15 cellular contexts compared by ENCODE assay signal in the genomic region with DNA sequence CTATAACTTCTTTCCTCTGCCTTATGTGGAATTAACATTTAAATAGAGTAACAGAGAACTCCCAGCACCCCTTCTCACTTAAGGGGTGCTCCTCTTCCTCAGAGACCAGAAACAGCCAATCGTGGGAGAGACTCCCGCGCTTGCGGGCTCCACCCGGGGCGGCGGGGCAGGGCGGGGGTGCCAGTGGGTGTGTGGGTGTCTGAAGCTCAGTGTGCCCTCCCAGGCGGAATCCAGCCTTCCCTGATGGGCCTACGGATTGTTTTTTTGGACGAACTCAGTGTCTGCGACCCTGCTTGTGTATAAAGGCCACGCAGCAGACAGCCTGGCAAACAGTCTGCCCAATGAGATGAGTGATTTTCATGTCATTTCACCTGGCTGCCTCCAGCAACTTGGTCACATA. TPM values are rescaled to one million over a fixed set of nuclear protein-coding genes. Genes with fewer than 3 reads are reported as not detected.
A peak's percentile ranks its signal among the peaks of the same experiment; 100 is the strongest.
DNase-seq lines count a peak whose midpoint lies in the region; ATAC-seq and TF ChIP-seq lines count a peak whose summit lies in the region.
"Had no signal": no experiment of that assay in that cellular context is flagged by ENCODE, and none has a peak within 500 bp of the region (broad histone marks: within the 10 kb centered on the region; RNA-seq: fewer than 3 reads in every experiment).

No MANE protein-coding gene starts in this region.

- peak overlapping the region; percentile 86 for H3K27ac Mint-ChIP-seq in activated T-cell treated with anti-CD3 and anti-CD28 coated beads, Interleukin-2, amount 50 U/mL, for 24 hours
- H3K27ac Mint-ChIP-seq in endodermal cell: peak overlapping the region; percentile 48
- H3K27ac Mint-ChIP-seq in stimulated activated naive B cell treated with anti-CD40 and anti-IgM and Interleukin-4, amounts not matched to agents 10 μg/mL and 1 μg/mL and 100 μg/mL, for 72 hours: peak overlapping the region; percentile 47
- H3K27ac Mint-ChIP-seq in activated T-helper 2 cell treated with anti-CD3 and anti-CD28 coated beads, Interferon-gamma antibody, Interleukin-2, Interleukin-4, amounts not matched to agents 10 μg/mL and 5 μg/mL and 100 μg/mL, durations not matched to agents 14 hours and 24 hours and 36 hours: no peak overlapping the region

- peaks cover 87% of the 10 kb centered on the region for H4K20me1 ChIP-seq in Loucy (ENCODE audit: insufficient read depth, low read length, poor library complexity, severe bottlenecking)

- H3K36me3 ChIP-seq in Loucy (ENCODE audit: insufficient read depth, low read length): peaks cover 75% of the 10 kb centered on the region
- peaks cover 74% of the 10 kb centered on the region for H3K36me3 ChIP-seq in endodermal cell (ENCODE audit: control insufficient read depth, insufficient read depth, low read length)

- peaks cover 91% of the 10 kb centered on the region for H3K79me2 ChIP-seq in Loucy (ENCODE audit: insufficient read depth, low read length)

- H3K27ac ChIP-seq in endodermal cell (ENCODE audit: low read depth, low read length): no peak overlapping the region
- H3K27ac ChIP-seq: 22Rv1 had no signal

- no peaks in the 10 kb centered on the region for H3K27me3 ChIP-seq in Loucy (ENCODE audit: insufficient read depth, low read length, poor library complexity, severe bottlenecking)
- no peaks in the 10 kb centered on the region for H3K27me3 ChIP-seq in endodermal cell (ENCODE audit: control insufficient read depth, insufficient read depth, low read length, poor library complexity, severe bottlenecking)

- H2AFZ ChIP-seq in Loucy (ENCODE audit: low read length): no peak overlapping the region

- WGBS in endodermal cell (ENCODE audit: insufficient coverage in 1 of 2, insufficient read length in 1 of 2), 2 experiments: 92 to 93% methylated on average over 3 to 13 of the region's 13 CpGs

- peaks cover 80% of the 10 kb centered on the region for H3K36me3 Mint-ChIP-seq in activated T-cell treated with anti-CD3 and anti-CD28 coated beads, Interleukin-2, amount 50 U/mL, for 24 hours (ENCODE audit: low read depth)
- H3K36me3 Mint-ChIP-seq in endodermal cell (ENCODE audit: low read depth): peaks cover 76% of the 10 kb centered on the region
- H3K36me3 Mint-ChIP-seq in stimulated activated naive B cell treated with anti-CD40 and anti-IgM and Interleukin-4, amounts not matched to agents 10 μg/mL and 1 μg/mL and 100 μg/mL, for 72 hours: peaks cover 22 to 43% of the 10 kb centered on the region in 2 donors
- H3K36me3 Mint-ChIP-seq in activated T-helper 2 cell treated with anti-CD3 and anti-CD28 coated beads, Interferon-gamma antibody, Interleukin-2, Interleukin-4, amounts not matched to agents 10 μg/mL and 5 μg/mL and 100 μg/mL, durations not matched to agents 14 hours and 24 hours and 36 hours (ENCODE audit: low read depth): peaks cover 75% of the 10 kb centered on the region

- no peaks in the 10 kb centered on the region for H3F3A ChIP-seq in Loucy (ENCODE audit: low read depth)

- TF ChIP-seq CTCF in Loucy (conservative IDR thresholded peaks at IDR 0.05; ENCODE audit: low read length) (no peak), endodermal cell (conservative IDR thresholded peaks at IDR 0.05) (no peak)

- no peak for DNase-seq in activated T-cell treated with anti-CD3 and anti-CD28 coated beads, Interleukin-2, amount 50 U/mL, for 24 hours
- DNase-seq in activated T-cell treated with anti-CD3 and anti-CD28 coated beads, Interleukin-2, amount 50 U/mL, for 1 hour: no peak
- no peak for DNase-seq in endodermal cell
- no peak for DNase-seq in stimulated activated naive B cell treated with anti-CD40 and anti-IgM and Interleukin-4, amounts not matched to agents 10 μg/mL and 1 μg/mL and 100 μg/mL, for 72 hours
- no peak for DNase-seq in activated T-helper 2 cell treated with anti-CD3 and anti-CD28 coated beads, Interferon-gamma antibody, Interleukin-2, Interleukin-4, amounts not matched to agents 10 μg/mL and 5 μg/mL and 100 μg/mL, durations not matched to agents 14 hours and 24 hours and 36 hours (ENCODE audit: low spot score)
- DNase-seq in dedifferentiated amniotic fluid mesenchymal stem cell (ENCODE audit: extremely low spot score): no peak
- DNase-seq: COR-L47, NCI-H146, NCI-H2081 treated with DMSO at 0.1 percent for 48 hours, NCI-H510A, NCI-H774, RPMI8226 had no signal

- H3K4me3 ChIP-seq in Loucy (ENCODE audit: low read length, poor library complexity, severe bottlenecking) (peak overlapping the region; percentile 98), endodermal cell (ENCODE audit: low read length) (no peak overlapping the region)

- H3K9me3 ChIP-seq in Loucy (ENCODE audit: insufficient read depth, low read depth, low read length): no peaks in the 10 kb centered on the region
- no peaks in the 10 kb centered on the region for H3K9me3 ChIP-seq in endodermal cell (ENCODE audit: control insufficient read depth, low read length)

- H3K4me1 ChIP-seq in Loucy (ENCODE audit: insufficient read depth, low read length, poor library complexity, severe bottlenecking): peaks cover 34% of the 10 kb centered on the region
- peaks cover 22% of the 10 kb centered on the region for H3K4me1 ChIP-seq in endodermal cell (ENCODE audit: control insufficient read depth, insufficient read depth, low read length)

- no peaks in the 10 kb centered on the region for H3K27me3 Mint-ChIP-seq in activated T-cell treated with anti-CD3 and anti-CD28 coated beads, Interleukin-2, amount 50 U/mL, for 24 hours
- no peaks in the 10 kb centered on the region for H3K27me3 Mint-ChIP-seq in endodermal cell (ENCODE audit: insufficient read depth)
- H3K27me3 Mint-ChIP-seq in stimulated activated naive B cell treated with anti-CD40 and anti-IgM and Interleukin-4, amounts not matched to agents 10 μg/mL and 1 μg/mL and 100 μg/mL, for 72 hours: no peaks in the 10 kb centered on the region
- no peaks in the 10 kb centered on the region for H3K27me3 Mint-ChIP-seq in activated T-helper 2 cell treated with anti-CD3 and anti-CD28 coated beads, Interferon-gamma antibody, Interleukin-2, Interleukin-4, amounts not matched to agents 10 μg/mL and 5 μg/mL and 100 μg/mL, durations not matched to agents 14 hours and 24 hours and 36 hours (ENCODE audit: low read depth)

- no peak overlapping the region for H3K4me3 Mint-ChIP-seq in activated T-cell treated with anti-CD3 and anti-CD28 coated beads, Interleukin-2, amount 50 U/mL, for 24 hours
- H3K4me3 Mint-ChIP-seq in endodermal cell: no peak overlapping the region
- peak overlapping the region in 1 of 2 donors; percentile 25 for H3K4me3 Mint-ChIP-seq in stimulated activated naive B cell treated with anti-CD40 and anti-IgM and Interleukin-4, amounts not matched to agents 10 μg/mL and 1 μg/mL and 100 μg/mL, for 72 hours
- H3K4me3 Mint-ChIP-seq in activated T-helper 2 cell treated with anti-CD3 and anti-CD28 coated beads, Interferon-gamma antibody, Interleukin-2, Interleukin-4, amounts not matched to agents 10 μg/mL and 5 μg/mL and 100 μg/mL, durations not matched to agents 14 hours and 24 hours and 36 hours (ENCODE audit: low read depth): no peak overlapping the region

- ATAC-seq in stimulated activated naive B cell treated with anti-CD40 and anti-IgM and Interleukin-4, amounts not matched to agents 10 μg/mL and 1 μg/mL and 100 μg/mL, for 72 hours (replicated peaks): no peak
- ATAC-seq in GM21381 (IDR thresholded peaks at IDR 0.05; ENCODE audit: unreplicated experiment): no peak

- no peaks in the 10 kb centered on the region for H3K9me2 ChIP-seq in Loucy (replicated peaks; ENCODE audit: low read depth, low read length)

- H3K9me3 Mint-ChIP-seq in activated T-cell treated with anti-CD3 and anti-CD28 coated beads, Interleukin-2, amount 50 U/mL, for 24 hours: no peaks in the 10 kb centered on the region
- no peaks in the 10 kb centered on the region for H3K9me3 Mint-ChIP-seq in endodermal cell
- no peaks in the 10 kb centered on the region for H3K9me3 Mint-ChIP-seq in stimulated activated naive B cell treated with anti-CD40 and anti-IgM and Interleukin-4, amounts not matched to agents 10 μg/mL and 1 μg/mL and 100 μg/mL, for 72 hours
- no peaks in the 10 kb centered on the region for H3K9me3 Mint-ChIP-seq in activated T-helper 2 cell treated with anti-CD3 and anti-CD28 coated beads, Interferon-gamma antibody, Interleukin-2, Interleukin-4, amounts not matched to agents 10 μg/mL and 5 μg/mL and 100 μg/mL, durations not matched to agents 14 hours and 24 hours and 36 hours

- intact Hi-C loops in activated T-helper 2 cell treated with anti-CD3 and anti-CD28 coated beads, Interferon-gamma antibody, Interleukin-2, Interleukin-4, amounts not matched to agents 10 μg/mL and 5 μg/mL and 100 μg/mL, durations not matched to agents 14 hours and 24 hours and 36 hours (cut with micrococcal nuclease): no loop called here

- H3K9ac ChIP-seq in Loucy (ENCODE audit: low read depth, low read length, poor library complexity, severe bottlenecking) (no peak overlapping the region), endodermal cell (ENCODE audit: extremely low read depth, low read length, poor library complexity, severe bottlenecking) (no peak overlapping the region)

- H3K4me2 ChIP-seq in Loucy (ENCODE audit: low read depth, low read length, poor library complexity, severe bottlenecking): peak overlapping the region; percentile 96

- H3K4me1 Mint-ChIP-seq in activated T-cell treated with anti-CD3 and anti-CD28 coated beads, Interleukin-2, amount 50 U/mL, for 24 hours (ENCODE audit: low read depth): peaks cover 66% of the 10 kb centered on the region
- peaks cover 50% of the 10 kb centered on the region for H3K4me1 Mint-ChIP-seq in endodermal cell
- peaks cover 37 to 68% of the 10 kb centered on the region in 2 donors for H3K4me1 Mint-ChIP-seq in stimulated activated naive B cell treated with anti-CD40 and anti-IgM and Interleukin-4, amounts not matched to agents 10 μg/mL and 1 μg/mL and 100 μg/mL, for 72 hours
- H3K4me1 Mint-ChIP-seq in activated T-helper 2 cell treated with anti-CD3 and anti-CD28 coated beads, Interferon-gamma antibody, Interleukin-2, Interleukin-4, amounts not matched to agents 10 μg/mL and 5 μg/mL and 100 μg/mL, durations not matched to agents 14 hours and 24 hours and 36 hours (ENCODE audit: low read depth): peaks cover 21% of the 10 kb centered on the region

RNA-seq across cellular contexts. Expression of a gene that starts 6.2 kb away (rescaled TPM):
- 100 to 1,000 TPM; 240 to 325 TPM for total RNA-seq in endodermal cell
- polyA plus RNA-seq in endodermal cell (2013, experiment 1 of 2): 136 TPM
- polyA plus RNA-seq in endodermal cell (2013, experiment 2 of 2): 129 TPM
- 202 and 203 TPM in 2 replicates for total RNA-seq in activated T-helper 2 cell treated with anti-CD3 and anti-CD28 coated beads, Interferon-gamma antibody, Interleukin-2, Interleukin-4, amounts not matched to agents 10 μg/mL and 5 μg/mL and 100 μg/mL, durations not matched to agents 14 hours and 24 hours and 36 hours
